ENCODE assay signal across 25 cellular contexts in the genomic region with DNA sequence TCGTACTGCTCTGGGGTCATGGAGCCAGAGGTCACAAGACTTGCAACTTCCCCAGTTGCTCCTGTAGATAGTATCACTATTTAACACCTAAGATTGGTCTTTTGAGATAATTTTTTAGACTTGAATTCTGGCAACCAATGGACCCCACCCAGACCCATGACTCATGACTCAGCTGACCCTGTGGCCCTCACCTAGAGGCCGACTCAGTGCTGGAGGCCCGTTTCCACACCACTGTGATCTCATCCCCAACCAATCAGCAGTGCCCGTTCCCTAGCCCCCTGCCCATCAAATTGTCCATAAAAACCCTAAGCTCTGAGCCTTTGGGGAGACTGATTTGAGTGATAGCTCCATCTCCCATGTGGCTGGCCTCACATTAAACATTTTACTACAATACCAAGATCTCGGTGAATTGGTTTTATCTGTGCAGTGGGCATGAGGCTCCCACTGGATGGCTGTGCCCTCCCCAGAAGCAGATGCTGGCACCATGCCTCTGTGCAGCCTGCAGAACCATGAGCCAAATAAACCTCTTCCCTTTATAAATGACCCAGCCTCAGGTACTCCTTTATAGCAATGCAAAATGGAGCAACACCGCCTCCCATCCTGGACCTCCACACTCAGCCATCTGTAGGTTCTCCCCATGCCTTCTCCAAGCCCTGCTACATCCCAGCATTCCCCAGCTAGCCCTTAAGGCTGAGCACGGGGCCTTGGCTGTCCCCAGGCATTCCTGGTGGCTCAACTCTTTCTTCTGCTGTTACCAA.
"Had no signal": no experiment of that assay in that cellular context is flagged by ENCODE, and none has a peak within 500 bp of the region (broad histone marks: within the 10 kb centered on the region; RNA-seq: fewer than 3 reads in every experiment).

No MANE protein-coding gene starts in this region.

- H3K4me3 Mint-ChIP-seq: activated CD8-positive, alpha-beta T cell treated with anti-CD3 and anti-CD28 coated beads for 36 hours; activated T-helper 1 cell treated with anti-CD3 and anti-CD28 coated beads, Interleukin-12 subunit alpha, Interleukin-12 subunit beta, Interleukin-2, Interleukin-4 antibody, amounts not matched to agents 30 ng/mL and 10 ng/mL and 1 ng/mL, durations not matched to agents 14 hours and 24 hours and 36 hours had no signal

- ATAC-seq: activated CD4-positive, CD25-positive, alpha-beta regulatory T cell treated with anti-CD3 and anti-CD28 coated beads, Interleukin-2, amount 50 U/mL, for 24 hours; activated CD8-positive, alpha-beta T cell treated with anti-CD3 and anti-CD28 coated beads for 36 hours; activated naive CD4-positive, alpha-beta T cell treated with anti-CD3 and anti-CD28 coated beads, Interleukin-2, amount 50 U/mL, for 72 hours; SK-N-SH treated with all-trans-retinoic acid at 6 μM for 48 hours had no signal

- H3K27ac Mint-ChIP-seq: activated CD8-positive, alpha-beta T cell treated with anti-CD3 and anti-CD28 coated beads for 36 hours; activated T-helper 1 cell treated with anti-CD3 and anti-CD28 coated beads, Interleukin-12 subunit alpha, Interleukin-12 subunit beta, Interleukin-2, Interleukin-4 antibody, amounts not matched to agents 30 ng/mL and 10 ng/mL and 1 ng/mL, durations not matched to agents 14 hours and 24 hours and 36 hours had no signal

- DNase-seq: activated CD4-positive, alpha-beta T cell treated with anti-CD3 and anti-CD28 coated beads for 4 hours; activated CD8-positive, alpha-beta memory T cell treated with anti-CD3 and anti-CD28 coated beads, Interleukin-2, amount 50 U/mL, for 4 hours; activated CD8-positive, alpha-beta T cell treated with anti-CD3 and anti-CD28 coated beads for 36 hours; activated effector memory CD4-positive, alpha-beta T cell treated with anti-CD3 and anti-CD28 coated beads, Interleukin-2, amount 50 U/mL, for 16 hours; activated naive CD4-positive, alpha-beta T cell treated with Interleukin-2 at 50 U/mL for 16 hours; anterior cingulate cortex; central memory CD4-positive, alpha-beta T cell; Karpas-422; MM.1S; NCI-H1105; NCI-H1436 treated with DMSO at 0.1 percent for 48 hours; NCI-H187; NCI-H2081; NCI-H446; NCI-H524; SHP77; SW 1271 had no signal

- H3K36me3 Mint-ChIP-seq: activated naive CD4-positive, alpha-beta T cell treated with anti-CD3 and anti-CD28 coated beads, Interleukin-2, amount 50 U/mL, for 72 hours had no signal

- H3K27me3 Mint-ChIP-seq: activated CD8-positive, alpha-beta T cell treated with anti-CD3 and anti-CD28 coated beads for 36 hours had no signal

- H3K27me3 ChIP-seq: breast epithelium, Peyer's patch, SJSA1 had no signal

- H3K36me3 ChIP-seq: breast epithelium, SJSA1 had no signal

- H3K27ac ChIP-seq: breast epithelium, Peyer's patch, RWPE1, SJSA1 had no signal

- H3K9me3 ChIP-seq: breast epithelium, Peyer's patch, SJSA1 had no signal

- H3K4me3 ChIP-seq: breast epithelium, Peyer's patch, SJSA1 had no signal

- H3K9me3 Mint-ChIP-seq: activated CD8-positive, alpha-beta T cell treated with anti-CD3 and anti-CD28 coated beads for 36 hours; activated naive CD4-positive, alpha-beta T cell treated with anti-CD3 and anti-CD28 coated beads, Interleukin-2, amount 50 U/mL, for 72 hours; activated T-helper 1 cell treated with anti-CD3 and anti-CD28 coated beads, Interleukin-12 subunit alpha, Interleukin-12 subunit beta, Interleukin-2, Interleukin-4 antibody, amounts not matched to agents 30 ng/mL and 10 ng/mL and 1 ng/mL, durations not matched to agents 14 hours and 24 hours and 36 hours had no signal

- H3K4me1 ChIP-seq: breast epithelium had no signal
